9 cellular contexts compared by ENCODE assay signal in genomic region chr9:127742435-127743088, GRCh38. TPM values are rescaled to one million over a fixed set of nuclear protein-coding genes. Genes with fewer than 3 reads are reported as not detected.
DNase-seq lines count a peak whose midpoint lies in the region; ATAC-seq and TF ChIP-seq lines count a peak whose summit lies in the region.
"Had no signal": no experiment of that assay in that cellular context is flagged by ENCODE, and none has a peak within 500 bp of the region (broad histone marks: within the 10 kb centered on the region; RNA-seq: fewer than 3 reads in every experiment).

No MANE protein-coding gene starts in this region.

- H3K4me3 Mint-ChIP-seq in Caco-2 (ENCODE audit: unreplicated experiment), result peak overlapping the region; percentile 53

- 1 to 2% methylated on average over 33 of the region's 33 CpGs for WGBS in ectodermal cell, 2 experiments
- WGBS in thyroid gland, 2 donors, result 37 to 40% methylated on average over 32 to 33 of the region's 33 CpGs
- WGBS in transverse colon (ENCODE audit: low coverage in 1 of 2), 2 donors, result 47 to 50% methylated on average over 3 to 33 of the region's 33 CpGs

- DNase-seq in Caco-2 (peak; percentile 51 to 77), NCI-H1436 (lab: John Stamatoyannopoulos, UW) (peak; percentile 93), mucosa of descending colon (peak in 1 of 3 donors; percentile 59), thyroid gland (no peak), transverse colon (no peak), GM19238 (ENCODE audit: insufficient read length, low spot score) (no peak), PC-3 (no peak)

- H3K9me2 ChIP-seq in PC-3 (replicated peaks; ENCODE audit: low read length), result no peaks in the 10 kb centered on the region

- in situ Hi-C loops in transverse colon (cut with MboI; ENCODE audit: low pct_ligation_motif_present in 1 of 4, low pct_unique_long_range_greater_than_20kb in 1 of 4, low sequenced_read_pairs in 3 of 4), result loop anchor here in 2 of 4 donors (25.0 kb wide), 2 partner anchors 155 to 230 kb away; no protein-coding TSS in a partner anchor

- H3K36me3 Mint-ChIP-seq in Caco-2 (ENCODE audit: insufficient read depth, unreplicated experiment), result no peaks in the 10 kb centered on the region

- H3F3A ChIP-seq in PC-3 (ENCODE audit: low read length, unreplicated experiment), result no peaks in the 10 kb centered on the region

- H4K20me1 ChIP-seq in PC-3 (ENCODE audit: low read length), result no peaks in the 10 kb centered on the region

- H3K27ac ChIP-seq in ectodermal cell (ENCODE audit: insufficient read depth, low read depth, low read length, poor library complexity, severe bottlenecking), result peak overlapping the region; percentile 30
- H3K27ac ChIP-seq in thyroid gland, result no peak overlapping the region
- H3K27ac ChIP-seq in transverse colon, result no peak overlapping the region
- no peak overlapping the region for H3K27ac ChIP-seq in PC-3 (ENCODE audit: low read length)
- H3K27ac ChIP-seq: epithelial cell of prostate had no signal

- H3K9me3 ChIP-seq in Caco-2 (no peaks in the 10 kb centered on the region), ectodermal cell (ENCODE audit: control insufficient read depth, low read length) (no peaks in the 10 kb centered on the region), mucosa of descending colon (no peaks in the 10 kb centered on the region), thyroid gland (no peaks in the 10 kb centered on the region), transverse colon (no peaks in the 10 kb centered on the region), PC-3 (ENCODE audit: low read length) (no peaks in the 10 kb centered on the region)

- intact Hi-C loops in Caco-2 (cut with micrococcal nuclease; ENCODE audit: unreplicated experiment) (no loop called here), mucosa of descending colon (cut with DNase I, micrococcal nuclease) (no loop called here), thyroid gland (cut with DNase I) (no loop called here), transverse colon (cut with DNase I; ENCODE audit: low total_unique reads) (no loop called here), PC-3 (cut with micrococcal nuclease) (no loop called here)

- H3K4me3 ChIP-seq in Caco-2 (ENCODE audit: low read depth, low read length), result no peak overlapping the region
- peak overlapping the region; percentile 31 for H3K4me3 ChIP-seq in ectodermal cell (ENCODE audit: insufficient read depth, low read depth, low read length)
- H3K4me3 ChIP-seq in mucosa of descending colon, result no peak overlapping the region
- H3K4me3 ChIP-seq in thyroid gland (replicated peaks in 1 of 3), result no peak overlapping the region
- H3K4me3 ChIP-seq in transverse colon, result no peak overlapping the region
- no peak overlapping the region for H3K4me3 ChIP-seq in PC-3 (ENCODE audit: low read length)

- H3K27ac Mint-ChIP-seq in Caco-2 (ENCODE audit: unreplicated experiment), result peak overlapping the region; percentile 32

- no TSS peak for BruUV-seq in Caco-2 (replicated peaks; lab: Mats Ljungman, UMichigan)
- no TSS peak for BruUV-seq in PC-3 (replicated peaks; lab: Mats Ljungman, UMichigan)

- no peak overlapping the region for H2AFZ ChIP-seq in PC-3 (ENCODE audit: low read length)

- POLR2A ChIA-PET in Caco-2 (lab: Charles Lee), result no interaction called here
- POLR2A ChIA-PET in PC-3 (lab: Charles Lee; ENCODE audit: unreplicated experiment), result no interaction called here

- TF ChIP-seq POLR2A in thyroid gland (IDR thresholded peaks at IDR 0.05) (no peak), transverse colon (IDR thresholded peaks at IDR 0.05) (no peak)

- no peak overlapping the region for H3K4me2 ChIP-seq in PC-3 (ENCODE audit: low read length)

- H3K36me3 ChIP-seq in Caco-2 (ENCODE audit: control insufficient read depth, insufficient read depth, low read length) (no peaks in the 10 kb centered on the region), ectodermal cell (ENCODE audit: control insufficient read depth, insufficient read depth, low read length) (no peaks in the 10 kb centered on the region), mucosa of descending colon (ENCODE audit: low read depth) (no peaks in the 10 kb centered on the region), thyroid gland (peaks cover 0 to 18% of the 10 kb centered on the region in 2 donors), transverse colon (no peaks in the 10 kb centered on the region), PC-3 (ENCODE audit: low read depth, low read length) (no peaks in the 10 kb centered on the region)

- H3K27me3 Mint-ChIP-seq in Caco-2 (ENCODE audit: insufficient read depth, unreplicated experiment), result peaks cover 9% of the 10 kb centered on the region

- ATAC-seq in mucosa of descending colon (peak; percentile 5), PC-3 (no peak)

- CTCF ChIA-PET in Caco-2 (lab: Charles Lee), result interaction anchor here (0.6 kb wide), 1 partner anchor 59 kb away, joined by 3 read pairs; no protein-coding TSS in a partner anchor
- CTCF ChIA-PET in PC-3 (lab: Charles Lee), result no interaction called here

- H3K9me3 Mint-ChIP-seq in Caco-2 (ENCODE audit: unreplicated experiment), result no peaks in the 10 kb centered on the region

- H3K4me1 ChIP-seq in Caco-2 (no peaks in the 10 kb centered on the region), ectodermal cell (ENCODE audit: control insufficient read depth, insufficient read depth, low read length) (no peaks in the 10 kb centered on the region), mucosa of descending colon (ENCODE audit: low read depth) (peaks cover 14% of the 10 kb centered on the region), thyroid gland (peaks cover 7% of the 10 kb centered on the region in 2 donors), transverse colon (peaks cover 0 to 16% (median 9%) of the 10 kb centered on the region in 4 donors), PC-3 (ENCODE audit: insufficient read depth, low read length) (peaks cover 7% of the 10 kb centered on the region; the same call in 1 of the 2 replicates)

- no peak for TF ChIP-seq EP300 in transverse colon (IDR thresholded peaks at IDR 0.05; ENCODE audit: low read depth)

- H3K9ac ChIP-seq in PC-3 (ENCODE audit: low read length), result no peak overlapping the region

- TF ChIP-seq CTCF in Caco-2 (IDR thresholded peaks at IDR 0.05; ENCODE audit: insufficient read depth in 1 of 2, low read depth in 1 of 2, low read length in 1 of 2, severe bottlenecking in 1 of 2, unreplicated experiment in 1 of 2) (no peak), mucosa of descending colon (IDR thresholded peaks at IDR 0.05) (no peak), thyroid gland (IDR thresholded peaks at IDR 0.05) (no peak), transverse colon (IDR thresholded peaks at IDR 0.05) (no peak), PC-3 (conservative IDR thresholded peaks at IDR 0.05; ENCODE audit: low read depth, low read length) (no peak)

- no peaks in the 10 kb centered on the region for H3K79me2 ChIP-seq in PC-3 (ENCODE audit: low read length)

- H3K4me1 Mint-ChIP-seq in Caco-2 (ENCODE audit: low read depth, unreplicated experiment), result no peaks in the 10 kb centered on the region

- H3K27me3 ChIP-seq in Caco-2 (replicated peaks; ENCODE audit: control insufficient read depth, insufficient read depth, low read length) (no peaks in the 10 kb centered on the region; the same call in 1 of the 2 replicates), ectodermal cell (ENCODE audit: control insufficient read depth, insufficient read depth, low read length, poor library complexity, severe bottlenecking) (peaks cover 12% of the 10 kb centered on the region), thyroid gland (no peaks in the 10 kb centered on the region), transverse colon (peaks cover 31% of the 10 kb centered on the region), PC-3 (ENCODE audit: low read length) (no peaks in the 10 kb centered on the region)

RNA-seq across cellular contexts. Expression of gene TOR2A, which starts 7.5 kb away (rescaled TPM):
- 12.9 and 14.2 TPM in 2 replicates for total RNA-seq in Caco-2 (2022)
- polyA plus RNA-seq in ectodermal cell (2013, experiment 1 of 4), result 18.6 TPM
- 20.0 TPM for polyA plus RNA-seq in ectodermal cell (2013, experiment 2 of 4)
- 22.1 TPM for polyA plus RNA-seq in ectodermal cell (2013, experiment 3 of 4)
- polyA plus RNA-seq in ectodermal cell (2013, experiment 4 of 4), result 24.2 TPM
- total RNA-seq in mucosa of descending colon, result 10 to 100 TPM; 19.7 to 30.2 (median 28.2) TPM
- total RNA-seq in thyroid gland, result 10 to 100 TPM in 3 of 4 donors, 1 to 10 TPM in 1; 8.9 to 23.1 (median 14.2) TPM
- total RNA-seq in transverse colon, result 100 to 1,000 TPM in 1 of 4 donors, 10 to 100 TPM in 3; 31.4 to 126 (median 48.1) TPM
- 12.2 and 14.1 TPM in 2 replicates for total RNA-seq in PC-3 (2014; rRNA removed)

RNA-seq across cellular contexts. Expression of gene TTC16, which starts 26.7 kb away (rescaled TPM):
- total RNA-seq in Caco-2 (2022), result not detected in 2 replicates
- polyA plus RNA-seq in ectodermal cell (2013, experiment 1 of 4), result not detected
- not detected for polyA plus RNA-seq in ectodermal cell (2013, experiment 2 of 4)
- polyA plus RNA-seq in ectodermal cell (2013, experiment 3 of 4), result not detected
- not detected for polyA plus RNA-seq in ectodermal cell (2013, experiment 4 of 4)
- total RNA-seq in mucosa of descending colon, result under 1 TPM in 1 of 3 donors, not detected in 2; 0.31 TPM
- under 1 TPM in 3 of 4 donors, not detected in 1; 0.40 to 0.45 (median 0.44) TPM for total RNA-seq in thyroid gland
- not detected for total RNA-seq in transverse colon
- 0.04 TPM in 1 of 2 replicates, not detected in the other for total RNA-seq in PC-3 (2014; rRNA removed)

RNA-seq across cellular contexts. Expression of gene PTRH1, which starts 27.1 kb away (rescaled TPM):
- total RNA-seq in Caco-2 (2022) (8.7 and 11.2 TPM in 2 replicates), mucosa of descending colon (10 to 100 TPM in 2 of 3 donors, 1 to 10 TPM in 1; 5.1 to 10.5 (median 10.3) TPM), thyroid gland (10 to 100 TPM; 24.1 to 64.3 (median 43.4) TPM), transverse colon (1 to 10 TPM; 2.4 to 9.7 (median 6.2) TPM), PC-3 (2014; rRNA removed) (38.1 and 45.3 TPM in 2 replicates)
- polyA plus RNA-seq in ectodermal cell (2013, experiment 1 of 4), result 5.6 TPM
- 4.5 TPM for polyA plus RNA-seq in ectodermal cell (2013, experiment 2 of 4)
- 5.8 TPM for polyA plus RNA-seq in ectodermal cell (2013, experiment 3 of 4)
- 5.7 TPM for polyA plus RNA-seq in ectodermal cell (2013, experiment 4 of 4)

RNA-seq across cellular contexts. Expression of gene CFAP157, which starts 35.8 kb away (rescaled TPM):
- total RNA-seq in Caco-2 (2022) (not detected in 2 replicates), mucosa of descending colon (under 1 TPM in 2 of 3 donors, not detected in 1; 0.12 to 0.28 TPM), thyroid gland (1 to 10 TPM in 1 of 4 donors, under 1 TPM in 1, not detected in 2; 0.22 to 3.0 TPM), transverse colon (not detected), PC-3 (2014; rRNA removed) (not detected in 2 replicates)
- polyA plus RNA-seq in ectodermal cell (2013, experiment 1 of 4), result 0.41 TPM
- polyA plus RNA-seq in ectodermal cell (2013, experiment 2 of 4), result 0.27 TPM
- polyA plus RNA-seq in ectodermal cell (2013, experiment 3 of 4), result 0.43 TPM
- polyA plus RNA-seq in ectodermal cell (2013, experiment 4 of 4), result 0.08 TPM

RNA-seq across cellular contexts. Expression of gene SH2D3C, which starts 35.9 kb away (rescaled TPM):
- total RNA-seq in Caco-2 (2022), result 0.34 TPM in 1 of 2 replicates, not detected in the other
- polyA plus RNA-seq in ectodermal cell (2013, experiment 1 of 4), result 1.8 TPM
- polyA plus RNA-seq in ectodermal cell (2013, experiment 2 of 4), result 1.1 TPM
- polyA plus RNA-seq in ectodermal cell (2013, experiment 3 of 4), result 2.0 TPM
- 2.3 TPM for polyA plus RNA-seq in ectodermal cell (2013, experiment 4 of 4)
- total RNA-seq in mucosa of descending colon, result 1 to 10 TPM; 3.2 to 7.4 (median 4.7) TPM
- total RNA-seq in thyroid gland, result 10 to 100 TPM; 10.0 to 24.9 (median 18.2) TPM
- 10 to 100 TPM in 1 of 4 donors, 1 to 10 TPM in 3; 2.6 to 10.1 (median 3.9) TPM for total RNA-seq in transverse colon
- 0.26 and 1.0 TPM in 2 replicates for total RNA-seq in PC-3 (2014; rRNA removed)

Comparison
In these comparisons a context has a peak if more than half of its experiments do, and no peak if none do; other contexts are left out.
1. DNase-seq: peak in Caco-2 (2 of 2) and NCI-H1436 (single experiment); none in thyroid gland (0 of 2), transverse colon (single experiment), GM19238 (single experiment) and PC-3 (single experiment).